ENCODE assay signal across 8 cellular contexts in genomic region chr17:78272181-78272913, GRCh38. TPM values are rescaled to one million over a fixed set of nuclear protein-coding genes. Genes with fewer than 3 reads are reported as not detected.
DNase-seq lines count a peak whose midpoint lies in the region; ATAC-seq and TF ChIP-seq lines count a peak whose summit lies in the region.

No MANE protein-coding gene starts in this region.

- H3K27ac ChIP-seq in HEK293 (ENCODE audit: extremely low read depth, low read depth, low read length) (no peak overlapping the region), brain microvascular endothelial cell (no peak overlapping the region), testis (no peak overlapping the region)

- H3K36me3 ChIP-seq in HEK293 (ENCODE audit: control insufficient read depth in 2 of 2, insufficient read depth in 1 of 2, low read length in 2 of 2), result no peaks in the 10 kb centered on the region
- H3K36me3 ChIP-seq in brain microvascular endothelial cell (replicated peaks), result no peaks in the 10 kb centered on the region
- H3K36me3 ChIP-seq in testis (ENCODE audit: low read depth, missing control alignments), result no peaks in the 10 kb centered on the region

- peaks cover 12% of the 10 kb centered on the region for H3K4me1 Mint-ChIP-seq in memory B cell

- H3K4me1 ChIP-seq in HEK293 (ENCODE audit: control insufficient read depth, insufficient read depth, low read length) (peaks cover 8% of the 10 kb centered on the region; the same call in 1 of the 2 replicates), testis (peaks cover 23% of the 10 kb centered on the region)

- peak; percentile 98 for DNase-seq in SK-MEL-5 (ENCODE audit: low read depth, low spot score)
- DNase-seq in brain microvascular endothelial cell, result peak; percentile 30
- peak; percentile 64 to 65 for DNase-seq in memory B cell (ENCODE audit: low spot score in 2 of 2)
- peak; percentile 82 for DNase-seq in testis
- DNase-seq in SW 1271 (lab: John Stamatoyannopoulos, UW), result no peak

- intact Hi-C loops in testis (cut with DNase I; ENCODE audit: low total_unique reads), result no loop called here

- peaks cover 16% of the 10 kb centered on the region for H3K27me3 Mint-ChIP-seq in memory B cell

- CTCF ChIA-PET in HEK293 (lab: Yijun Ruan, JAX), result interaction anchor here (0.6 to 1.4 kb wide), 2 partner anchors 17 to 137 kb away, joined by 3 to 4 read pairs; no protein-coding TSS in a partner anchor

- 39 to 55% methylated on average over 12 to 17 of the region's 17 CpGs for WGBS in testis, 2 donors

- peak; percentile 77 for ATAC-seq in memory B cell (ENCODE audit: low read depth)
- ATAC-seq in HG03571 (IDR thresholded peaks at IDR 0.05; ENCODE audit: unreplicated experiment), result no peak
- no peak for ATAC-seq in GM21717 (IDR thresholded peaks at IDR 0.05; ENCODE audit: unreplicated experiment)

- in situ Hi-C loops in SK-MEL-5 (cut with HindIII; ENCODE audit: low pct_unique_long_range_greater_than_20kb, low sequenced_read_pairs), result no loop called here
- in situ Hi-C loops in brain microvascular endothelial cell (cut with HindIII; ENCODE audit: low pct_ligation_motif_present, low sequenced_read_pairs), result no loop called here

- no peak overlapping the region for H3K4me3 Mint-ChIP-seq in memory B cell

- POLR2A ChIA-PET in HEK293 (lab: Yijun Ruan, JAX), result interaction anchor here (0.9 kb wide), 1 partner anchor 18 kb away, joined by 3 read pairs; no protein-coding TSS in a partner anchor

- no peaks in the 10 kb centered on the region for H3K36me3 Mint-ChIP-seq in memory B cell

- no peak for TF ChIP-seq POLR2A in testis (IDR thresholded peaks at IDR 0.05)

- no peak for TF ChIP-seq CTCF in HEK293 (tag by site-specific recombination; IDR thresholded peaks at IDR 0.05)
- no peak for TF ChIP-seq CTCF in brain microvascular endothelial cell (IDR thresholded peaks at IDR 0.05; ENCODE audit: low read depth, low read length, missing control alignments)
- TF ChIP-seq CTCF in testis (IDR thresholded peaks at IDR 0.05), result no peak

- H3K9me3 ChIP-seq in HEK293 (ENCODE audit: control insufficient read depth, insufficient read depth, low read depth, low read length), result no peaks in the 10 kb centered on the region
- H3K9me3 ChIP-seq in testis, result no peaks in the 10 kb centered on the region

- H3K27ac Mint-ChIP-seq in memory B cell, result peak overlapping the region; percentile 92

- H3K4me3 ChIP-seq in HEK293 (ENCODE audit: low read depth, low read length), result no peak overlapping the region
- H3K4me3 ChIP-seq in brain microvascular endothelial cell (ENCODE audit: low read depth, low read length), result no peak overlapping the region
- no peak overlapping the region for H3K4me3 ChIP-seq in testis

- H3K27me3 ChIP-seq in brain microvascular endothelial cell (replicated peaks) (peaks cover 12% of the 10 kb centered on the region), testis (no peaks in the 10 kb centered on the region)

- no peaks in the 10 kb centered on the region for H3K9me3 Mint-ChIP-seq in memory B cell

TF ChIP-seq in HEK293, 187 proteins besides CTCF, POLR2A, EP300 and RAD21 (continues in another document):
- TF ChIP-seq GLIS2 (tag by site-specific recombination; IDR thresholded peaks at IDR 0.05), result no peak
- peak; percentile 44 for TF ChIP-seq ZFHX2 (tag by site-specific recombination; conservative IDR thresholded peaks at IDR 0.05)
- TF ChIP-seq ZNF121 (tag by site-specific recombination; IDR thresholded peaks at IDR 0.05), result no peak
- TF ChIP-seq ZNF629 (tag by site-specific recombination; IDR thresholded peaks at IDR 0.05), result peak; percentile 87
- TF ChIP-seq, protein P1, sequence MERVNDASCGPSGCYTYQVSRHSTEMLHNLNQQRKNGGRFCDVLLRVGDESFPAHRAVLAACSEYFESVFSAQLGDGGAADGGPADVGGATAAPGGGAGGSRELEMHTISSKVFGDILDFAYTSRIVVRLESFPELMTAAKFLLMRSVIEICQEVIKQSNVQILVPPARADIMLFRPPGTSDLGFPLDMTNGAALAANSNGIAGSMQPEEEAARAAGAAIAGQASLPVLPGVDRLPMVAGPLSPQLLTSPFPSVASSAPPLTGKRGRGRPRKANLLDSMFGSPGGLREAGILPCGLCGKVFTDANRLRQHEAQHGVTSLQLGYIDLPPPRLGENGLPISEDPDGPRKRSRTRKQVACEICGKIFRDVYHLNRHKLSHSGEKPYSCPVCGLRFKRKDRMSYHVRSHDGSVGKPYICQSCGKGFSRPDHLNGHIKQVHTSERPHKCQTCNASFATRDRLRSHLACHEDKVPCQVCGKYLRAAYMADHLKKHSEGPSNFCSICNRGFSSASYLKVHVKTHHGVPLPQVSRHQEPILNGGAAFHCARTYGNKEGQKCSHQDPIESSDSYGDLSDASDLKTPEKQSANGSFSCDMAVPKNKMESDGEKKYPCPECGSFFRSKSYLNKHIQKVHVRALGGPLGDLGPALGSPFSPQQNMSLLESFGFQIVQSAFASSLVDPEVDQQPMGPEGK (tag by site-specific recombination; IDR thresholded peaks at IDR 0.05), result peak; percentile 59; the same call in 1 of the 2 replicates
- no peak for TF ChIP-seq ZNF311 (tag by site-specific recombination; IDR thresholded peaks at IDR 0.05; ENCODE audit: borderline replicate concordance)
- no peak for TF ChIP-seq ZNF433 (tag by site-specific recombination; IDR thresholded peaks at IDR 0.05; ENCODE audit: low read depth)
- TF ChIP-seq, protein P2, sequence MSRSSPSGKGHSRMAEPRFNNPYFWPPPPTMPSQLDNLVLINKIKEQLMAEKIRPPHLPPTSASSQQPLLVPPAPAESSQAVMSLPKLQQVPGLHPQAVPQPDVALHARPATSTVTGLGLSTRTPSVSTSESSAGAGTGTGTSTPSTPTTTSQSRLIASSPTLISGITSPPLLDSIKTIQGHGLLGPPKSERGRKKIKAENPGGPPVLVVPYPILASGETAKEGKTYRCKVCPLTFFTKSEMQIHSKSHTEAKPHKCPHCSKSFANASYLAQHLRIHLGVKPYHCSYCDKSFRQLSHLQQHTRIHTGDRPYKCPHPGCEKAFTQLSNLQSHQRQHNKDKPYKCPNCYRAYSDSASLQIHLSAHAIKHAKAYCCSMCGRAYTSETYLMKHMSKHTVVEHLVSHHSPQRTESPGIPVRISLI (tag by site-specific recombination; IDR thresholded peaks at IDR 0.05), result no peak
- no peak for TF ChIP-seq KLF16 (tag by site-specific recombination; IDR thresholded peaks at IDR 0.05)
- TF ChIP-seq ZNF449 (tag by site-specific recombination; IDR thresholded peaks at IDR 0.05), result 0 out of 2 replicates have a peak, but pooled peaks have one; percentile 33
- TF ChIP-seq, protein P3, sequence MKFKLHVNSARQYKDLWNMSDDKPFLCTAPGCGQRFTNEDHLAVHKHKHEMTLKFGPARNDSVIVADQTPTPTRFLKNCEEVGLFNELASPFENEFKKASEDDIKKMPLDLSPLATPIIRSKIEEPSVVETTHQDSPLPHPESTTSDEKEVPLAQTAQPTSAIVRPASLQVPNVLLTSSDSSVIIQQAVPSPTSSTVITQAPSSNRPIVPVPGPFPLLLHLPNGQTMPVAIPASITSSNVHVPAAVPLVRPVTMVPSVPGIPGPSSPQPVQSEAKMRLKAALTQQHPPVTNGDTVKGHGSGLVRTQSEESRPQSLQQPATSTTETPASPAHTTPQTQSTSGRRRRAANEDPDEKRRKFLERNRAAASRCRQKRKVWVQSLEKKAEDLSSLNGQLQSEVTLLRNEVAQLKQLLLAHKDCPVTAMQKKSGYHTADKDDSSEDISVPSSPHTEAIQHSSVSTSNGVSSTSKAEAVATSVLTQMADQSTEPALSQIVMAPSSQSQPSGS (tag by site-specific recombination; IDR thresholded peaks at IDR 0.05; ENCODE audit: low read depth), result no peak

RNA-seq across cellular contexts. Expression of gene TMEM235, which starts 40.9 kb away (rescaled TPM):
- total RNA-seq in SK-MEL-5 (2014; rRNA removed; shearing (Covaris generic)), result not detected in 2 replicates
- polyA plus RNA-seq in SK-MEL-5 (2015; cell fraction: cytosol; rRNA removed), result not detected in 2 replicates
- not detected in 2 replicates for polyA plus RNA-seq in SK-MEL-5 (2015; cell fraction: nucleus; rRNA removed)
- total RNA-seq in testis, result not detected
- polyA plus RNA-seq in testis (ENCODE audit: insufficient read depth, low read depth, low replicate concordance), result not detected

RNA-seq across cellular contexts. Expression of gene BIRC5, which starts 58.3 kb away (rescaled TPM):
- total RNA-seq in SK-MEL-5 (2014; rRNA removed; shearing (Covaris generic)), result 164 and 167 TPM in 2 replicates
- 107 and 116 TPM in 2 replicates for polyA plus RNA-seq in SK-MEL-5 (2015; cell fraction: cytosol; rRNA removed)
- 57.7 and 61.8 TPM in 2 replicates for polyA plus RNA-seq in SK-MEL-5 (2015; cell fraction: nucleus; rRNA removed)
- 10 to 100 TPM; 12.4 to 28.1 TPM for total RNA-seq in testis
- 58.5 TPM for polyA plus RNA-seq in testis (ENCODE audit: insufficient read depth, low read depth, low replicate concordance)

Comparison
In these comparisons a context has a peak if more than half of its experiments do, and no peak if none do; other contexts are left out.
1. DNase-seq: peak in SK-MEL-5 (single experiment), brain microvascular endothelial cell (single experiment), memory B cell (2 of 2) and testis (single experiment); none in SW 1271 (0 of 2).